Comparison of ENCODE assay signal across 11 cellular contexts in genomic region chr15:66743703-66744536, GRCh38. TPM values are rescaled to one million over a fixed set of nuclear protein-coding genes. Genes with fewer than 3 reads are reported as not detected.
A peak's percentile ranks its signal among the peaks of the same experiment; 100 is the strongest.
DNase-seq lines count a peak whose midpoint lies in the region; ATAC-seq and TF ChIP-seq lines count a peak whose summit lies in the region.
"Had no signal": no experiment of that assay in that cellular context is flagged by ENCODE, and none has a peak within 500 bp of the region (broad histone marks: within the 10 kb centered on the region; RNA-seq: fewer than 3 reads in every experiment).

No MANE protein-coding gene starts in this region.

- no peaks in the 10 kb centered on the region for H3K27me3 Mint-ChIP-seq in WTC11 (ENCODE audit: low read depth)
- H3K27me3 Mint-ChIP-seq: dendritic cell treated with granulocyte-macrophage colony-stimulating factor and Interleukin-4, amounts not matched to agents 40 ng/mL and 50 ng/mL, for 4 days had no signal

- no peaks in the 10 kb centered on the region for H3K27me3 ChIP-seq in left ventricle myocardium inferior (ENCODE audit: low read depth)

- no peaks in the 10 kb centered on the region for H3K36me3 Mint-ChIP-seq in WTC11
- H3K36me3 Mint-ChIP-seq: activated naive CD4-positive, alpha-beta T cell treated with anti-CD3 and anti-CD28 coated beads, Interleukin-2, amount 50 U/mL, for 72 hours had no signal

- DNase-seq in EL: peak; percentile 62
- no peak for DNase-seq in WTC11 (ENCODE audit: low spot score)
- no peak for DNase-seq in left ventricle myocardium inferior
- no peak for DNase-seq in NCI-H128 (lab: John Stamatoyannopoulos, UW; ENCODE audit: unreplicated experiment)
- DNase-seq in activated CD4-positive, alpha-beta T cell treated with anti-CD3 and anti-CD28 coated beads for 1 hour: no peak
- DNase-seq: NCI-H187 had no signal

- CTCF ChIA-PET in WTC11 (lab: Charles Lee): interaction anchor here (0.7 kb wide), 1 partner anchor 36 kb away, joined by 3 read pairs; no protein-coding TSS in a partner anchor

- H3K9me3 Mint-ChIP-seq in WTC11: no peaks in the 10 kb centered on the region
- H3K9me3 Mint-ChIP-seq: activated naive CD4-positive, alpha-beta T cell treated with anti-CD3 and anti-CD28 coated beads, Interleukin-2, amount 50 U/mL, for 72 hours; dendritic cell treated with granulocyte-macrophage colony-stimulating factor and Interleukin-4, amounts not matched to agents 40 ng/mL and 50 ng/mL, for 4 days had no signal

- H3K27ac Mint-ChIP-seq in WTC11: peak overlapping the region; percentile 97
- H3K27ac Mint-ChIP-seq: activated naive CD4-positive, alpha-beta T cell treated with anti-CD3 and anti-CD28 coated beads, Interleukin-2, amount 50 U/mL, for 72 hours; dendritic cell treated with granulocyte-macrophage colony-stimulating factor and Interleukin-4, amounts not matched to agents 40 ng/mL and 50 ng/mL, for 4 days had no signal

- H3K27ac ChIP-seq in left ventricle myocardium inferior (replicated peaks) (peak overlapping the region; percentile 80), skin epidermis (peak overlapping the region in 12 of 21 experiments; percentile 13 to 70 (median 34))

- H3K4me3 Mint-ChIP-seq in WTC11: no peak overlapping the region
- H3K4me3 Mint-ChIP-seq: dendritic cell treated with granulocyte-macrophage colony-stimulating factor and Interleukin-4, amounts not matched to agents 40 ng/mL and 50 ng/mL, for 4 days had no signal

- POLR2A ChIA-PET in WTC11 (lab: Charles Lee): no interaction called here

- no peaks in the 10 kb centered on the region for H3K36me3 ChIP-seq in left ventricle myocardium inferior

- H3K4me1 ChIP-seq in left ventricle myocardium inferior: peaks cover 92% of the 10 kb centered on the region

- no peak for TF ChIP-seq CTCF in WTC11 (IDR thresholded peaks at IDR 0.05)
- no peak for TF ChIP-seq CTCF in left ventricle myocardium inferior (IDR thresholded peaks at IDR 0.05; ENCODE audit: borderline replicate concordance)

- H3K9me3 ChIP-seq in left ventricle myocardium inferior (replicated peaks): no peaks in the 10 kb centered on the region

- peaks cover 56% of the 10 kb centered on the region for H3K4me1 Mint-ChIP-seq in WTC11

- H3K4me3 ChIP-seq in left ventricle myocardium inferior (no peak overlapping the region), skin epidermis (no peak overlapping the region)

- ATAC-seq in WTC11 (no peak), GM18498 (IDR thresholded peaks at IDR 0.05; ENCODE audit: unreplicated experiment) (no peak), GM18873 (IDR thresholded peaks at IDR 0.05; ENCODE audit: low FRiP score, unreplicated experiment) (no peak)
- ATAC-seq: activated naive CD4-positive, alpha-beta T cell treated with anti-CD3 and anti-CD28 coated beads, Interleukin-2, amount 50 U/mL, for 72 hours had no signal

- intact Hi-C loops in left ventricle myocardium inferior (cut with micrococcal nuclease): no loop called here

TF ChIP-seq in WTC11, 78 proteins besides CTCF, POLR2A, EP300 and RAD21:
- TF ChIP-seq PRRX2 (CRISPR knock-in tag; IDR thresholded peaks at IDR 0.05): no peak
- TF ChIP-seq, protein P1, sequence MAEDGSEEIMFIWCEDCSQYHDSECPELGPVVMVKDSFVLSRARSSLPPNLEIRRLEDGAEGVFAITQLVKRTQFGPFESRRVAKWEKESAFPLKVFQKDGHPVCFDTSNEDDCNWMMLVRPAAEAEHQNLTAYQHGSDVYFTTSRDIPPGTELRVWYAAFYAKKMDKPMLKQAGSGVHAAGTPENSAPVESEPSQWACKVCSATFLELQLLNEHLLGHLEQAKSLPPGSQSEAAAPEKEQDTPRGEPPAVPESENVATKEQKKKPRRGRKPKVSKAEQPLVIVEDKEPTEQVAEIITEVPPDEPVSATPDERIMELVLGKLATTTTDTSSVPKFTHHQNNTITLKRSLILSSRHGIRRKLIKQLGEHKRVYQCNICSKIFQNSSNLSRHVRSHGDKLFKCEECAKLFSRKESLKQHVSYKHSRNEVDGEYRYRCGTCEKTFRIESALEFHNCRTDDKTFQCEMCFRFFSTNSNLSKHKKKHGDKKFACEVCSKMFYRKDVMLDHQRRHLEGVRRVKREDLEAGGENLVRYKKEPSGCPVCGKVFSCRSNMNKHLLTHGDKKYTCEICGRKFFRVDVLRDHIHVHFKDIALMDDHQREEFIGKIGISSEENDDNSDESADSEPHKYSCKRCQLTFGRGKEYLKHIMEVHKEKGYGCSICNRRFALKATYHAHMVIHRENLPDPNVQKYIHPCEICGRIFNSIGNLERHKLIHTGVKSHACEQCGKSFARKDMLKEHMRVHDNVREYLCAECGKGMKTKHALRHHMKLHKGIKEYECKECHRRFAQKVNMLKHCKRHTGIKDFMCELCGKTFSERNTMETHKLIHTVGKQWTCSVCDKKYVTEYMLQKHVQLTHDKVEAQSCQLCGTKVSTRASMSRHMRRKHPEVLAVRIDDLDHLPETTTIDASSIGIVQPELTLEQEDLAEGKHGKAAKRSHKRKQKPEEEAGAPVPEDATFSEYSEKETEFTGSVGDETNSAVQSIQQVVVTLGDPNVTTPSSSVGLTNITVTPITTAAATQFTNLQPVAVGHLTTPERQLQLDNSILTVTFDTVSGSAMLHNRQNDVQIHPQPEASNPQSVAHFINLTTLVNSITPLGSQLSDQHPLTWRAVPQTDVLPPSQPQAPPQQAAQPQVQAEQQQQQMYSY (CRISPR knock-in tag; IDR thresholded peaks at IDR 0.05): peak; percentile 55; the same call in 1 of the 2 replicates

RNA-seq across cellular contexts. Expression of gene SMAD6, which starts 41.9 kb away (rescaled TPM):
- 9.2 to 13.9 TPM (median 10.4 TPM) in 3 replicates for total RNA-seq in WTC11 (2021)
- 20.3 TPM for total RNA-seq in left ventricle myocardium inferior
